In genomic region chr20:41230136-41230535, GRCh38 we compare ENCODE assay signal across 23 cellular contexts.
DNase-seq lines count a peak whose midpoint lies in the region; ATAC-seq and TF ChIP-seq lines count a peak whose summit lies in the region.
"Had no signal": no experiment of that assay in that cellular context is flagged by ENCODE, and none has a peak within 500 bp of the region (broad histone marks: within the 10 kb centered on the region; RNA-seq: fewer than 3 reads in every experiment).

No MANE protein-coding gene starts in this region.

- WGBS in aorta, 2 donors: 7 to 10% methylated on average over 3 of the region's 3 CpGs

- no peak for TF ChIP-seq CTCF in left ventricle myocardium inferior (IDR thresholded peaks at IDR 0.05; ENCODE audit: borderline replicate concordance)
- no peak for TF ChIP-seq CTCF in right atrium auricular region (IDR thresholded peaks at IDR 0.05)
- no peak for TF ChIP-seq CTCF in coronary artery (IDR thresholded peaks at IDR 0.05)

- peaks cover 70% of the 10 kb centered on the region for H3K4me1 ChIP-seq in left ventricle myocardium inferior
- H3K4me1 ChIP-seq in right atrium auricular region: peaks cover 0 to 64% of the 10 kb centered on the region in 2 donors
- H3K4me1 ChIP-seq in aorta (ENCODE audit: control insufficient read depth in 1 of 2, insufficient read depth in 2 of 2, low read length in 2 of 2): peaks cover 0 to 13% of the 10 kb centered on the region in 2 donors

- H3K36me3 ChIP-seq in left ventricle myocardium inferior (no peaks in the 10 kb centered on the region), right atrium auricular region (no peaks in the 10 kb centered on the region), aorta (ENCODE audit: control insufficient read depth in 1 of 2, insufficient read depth in 2 of 2, low read length in 1 of 2) (no peaks in the 10 kb centered on the region)
- H3K36me3 ChIP-seq: BE2C had no signal

- ATAC-seq in aorta (ENCODE audit: low FRiP score) (peak; percentile 61), HG02623 (IDR thresholded peaks at IDR 0.05; ENCODE audit: unreplicated experiment) (no peak)

- no peaks in the 10 kb centered on the region for H3K27me3 ChIP-seq in left ventricle myocardium inferior (ENCODE audit: low read depth)
- no peaks in the 10 kb centered on the region for H3K27me3 ChIP-seq in right atrium auricular region
- H3K27me3 ChIP-seq in aorta (ENCODE audit: control insufficient read depth in 1 of 2, insufficient read depth in 2 of 2, low read length in 1 of 2): no peaks in the 10 kb centered on the region
- H3K27me3 ChIP-seq: BE2C had no signal

- no peaks in the 10 kb centered on the region for H3K9me3 ChIP-seq in left ventricle myocardium inferior (replicated peaks)
- H3K9me3 ChIP-seq in right atrium auricular region: no peaks in the 10 kb centered on the region
- no peaks in the 10 kb centered on the region for H3K9me3 ChIP-seq in aorta (ENCODE audit: control insufficient read depth, low read length)
- H3K9me3 ChIP-seq: BE2C had no signal

- no peak overlapping the region for H3K4me3 ChIP-seq in left ventricle myocardium inferior
- no peak overlapping the region for H3K4me3 ChIP-seq in right atrium auricular region
- H3K4me3 ChIP-seq in coronary artery: no peak overlapping the region
- H3K4me3 ChIP-seq in aorta (ENCODE audit: low read length in 2 of 2): no peak overlapping the region

- intact Hi-C loops in left ventricle myocardium inferior (cut with micrococcal nuclease) (loop anchor here (5.0 kb wide), 1 partner anchor 53 kb away; no protein-coding TSS in a partner anchor), aorta (cut with DNase I) (loop anchor here in 1 of 2 donors (5.0 kb wide), 1 partner anchor 112 kb away; the partner anchor contains the start of gene LPIN3)

- H3K27ac ChIP-seq in left ventricle myocardium inferior (replicated peaks) (peak overlapping the region; percentile 85), right atrium auricular region (no peak overlapping the region), coronary artery (peak overlapping the region; percentile 40 to 81), aorta (ENCODE audit: low read depth in 1 of 2, low read length in 2 of 2) (peak overlapping the region in 1 of 2 donors; percentile 36)

- DNase-seq in left ventricle myocardium inferior (no peak), right atrium auricular region (ENCODE audit: low spot score) (no peak), coronary artery (ENCODE audit: low spot score) (no peak), myocyte (ENCODE audit: low read depth) (peak; percentile 42), aorta (no peak), EL (no peak), mesenteric fat pad (ENCODE audit: low spot score) (no peak)
- DNase-seq: BE2C; CD4-positive, CD25-positive, alpha-beta regulatory T cell; COR-L47; DMS 273 treated with DMSO at 0.1 percent for 48 hours; DND-41; GF-D8; HCEC 1CT; NCI-H1092 treated with DMSO at 0.1 percent for 48 hours; NCI-H146; NCI-H2029 treated with DMSO at 0.1 percent for 48 hours; NCI-H2171; NCI-H510A treated with DMSO at 0.1 percent for 48 hours; NCI-H774; OCI-M1; SHP77 treated with DMSO at 0.1 percent for 48 hours had no signal

Comparison
In these comparisons a context has a peak if more than half of its experiments do, and no peak if none do; other contexts are left out.
1. H3K27ac ChIP-seq: peak in left ventricle myocardium inferior (single experiment) and coronary artery (2 of 2); none in right atrium auricular region (0 of 2).